1 cellular context compared by ENCODE assay signal in genomic region chr9:82498918-82499317, GRCh38.
TF ChIP-seq lines count a peak whose summit lies in the region.

No MANE protein-coding gene starts in this region.

TF ChIP-seq in GM23338, 12 proteins besides CTCF, POLR2A, EP300 and RAD21 (continued from another document):
- TF ChIP-seq, protein P1, sequence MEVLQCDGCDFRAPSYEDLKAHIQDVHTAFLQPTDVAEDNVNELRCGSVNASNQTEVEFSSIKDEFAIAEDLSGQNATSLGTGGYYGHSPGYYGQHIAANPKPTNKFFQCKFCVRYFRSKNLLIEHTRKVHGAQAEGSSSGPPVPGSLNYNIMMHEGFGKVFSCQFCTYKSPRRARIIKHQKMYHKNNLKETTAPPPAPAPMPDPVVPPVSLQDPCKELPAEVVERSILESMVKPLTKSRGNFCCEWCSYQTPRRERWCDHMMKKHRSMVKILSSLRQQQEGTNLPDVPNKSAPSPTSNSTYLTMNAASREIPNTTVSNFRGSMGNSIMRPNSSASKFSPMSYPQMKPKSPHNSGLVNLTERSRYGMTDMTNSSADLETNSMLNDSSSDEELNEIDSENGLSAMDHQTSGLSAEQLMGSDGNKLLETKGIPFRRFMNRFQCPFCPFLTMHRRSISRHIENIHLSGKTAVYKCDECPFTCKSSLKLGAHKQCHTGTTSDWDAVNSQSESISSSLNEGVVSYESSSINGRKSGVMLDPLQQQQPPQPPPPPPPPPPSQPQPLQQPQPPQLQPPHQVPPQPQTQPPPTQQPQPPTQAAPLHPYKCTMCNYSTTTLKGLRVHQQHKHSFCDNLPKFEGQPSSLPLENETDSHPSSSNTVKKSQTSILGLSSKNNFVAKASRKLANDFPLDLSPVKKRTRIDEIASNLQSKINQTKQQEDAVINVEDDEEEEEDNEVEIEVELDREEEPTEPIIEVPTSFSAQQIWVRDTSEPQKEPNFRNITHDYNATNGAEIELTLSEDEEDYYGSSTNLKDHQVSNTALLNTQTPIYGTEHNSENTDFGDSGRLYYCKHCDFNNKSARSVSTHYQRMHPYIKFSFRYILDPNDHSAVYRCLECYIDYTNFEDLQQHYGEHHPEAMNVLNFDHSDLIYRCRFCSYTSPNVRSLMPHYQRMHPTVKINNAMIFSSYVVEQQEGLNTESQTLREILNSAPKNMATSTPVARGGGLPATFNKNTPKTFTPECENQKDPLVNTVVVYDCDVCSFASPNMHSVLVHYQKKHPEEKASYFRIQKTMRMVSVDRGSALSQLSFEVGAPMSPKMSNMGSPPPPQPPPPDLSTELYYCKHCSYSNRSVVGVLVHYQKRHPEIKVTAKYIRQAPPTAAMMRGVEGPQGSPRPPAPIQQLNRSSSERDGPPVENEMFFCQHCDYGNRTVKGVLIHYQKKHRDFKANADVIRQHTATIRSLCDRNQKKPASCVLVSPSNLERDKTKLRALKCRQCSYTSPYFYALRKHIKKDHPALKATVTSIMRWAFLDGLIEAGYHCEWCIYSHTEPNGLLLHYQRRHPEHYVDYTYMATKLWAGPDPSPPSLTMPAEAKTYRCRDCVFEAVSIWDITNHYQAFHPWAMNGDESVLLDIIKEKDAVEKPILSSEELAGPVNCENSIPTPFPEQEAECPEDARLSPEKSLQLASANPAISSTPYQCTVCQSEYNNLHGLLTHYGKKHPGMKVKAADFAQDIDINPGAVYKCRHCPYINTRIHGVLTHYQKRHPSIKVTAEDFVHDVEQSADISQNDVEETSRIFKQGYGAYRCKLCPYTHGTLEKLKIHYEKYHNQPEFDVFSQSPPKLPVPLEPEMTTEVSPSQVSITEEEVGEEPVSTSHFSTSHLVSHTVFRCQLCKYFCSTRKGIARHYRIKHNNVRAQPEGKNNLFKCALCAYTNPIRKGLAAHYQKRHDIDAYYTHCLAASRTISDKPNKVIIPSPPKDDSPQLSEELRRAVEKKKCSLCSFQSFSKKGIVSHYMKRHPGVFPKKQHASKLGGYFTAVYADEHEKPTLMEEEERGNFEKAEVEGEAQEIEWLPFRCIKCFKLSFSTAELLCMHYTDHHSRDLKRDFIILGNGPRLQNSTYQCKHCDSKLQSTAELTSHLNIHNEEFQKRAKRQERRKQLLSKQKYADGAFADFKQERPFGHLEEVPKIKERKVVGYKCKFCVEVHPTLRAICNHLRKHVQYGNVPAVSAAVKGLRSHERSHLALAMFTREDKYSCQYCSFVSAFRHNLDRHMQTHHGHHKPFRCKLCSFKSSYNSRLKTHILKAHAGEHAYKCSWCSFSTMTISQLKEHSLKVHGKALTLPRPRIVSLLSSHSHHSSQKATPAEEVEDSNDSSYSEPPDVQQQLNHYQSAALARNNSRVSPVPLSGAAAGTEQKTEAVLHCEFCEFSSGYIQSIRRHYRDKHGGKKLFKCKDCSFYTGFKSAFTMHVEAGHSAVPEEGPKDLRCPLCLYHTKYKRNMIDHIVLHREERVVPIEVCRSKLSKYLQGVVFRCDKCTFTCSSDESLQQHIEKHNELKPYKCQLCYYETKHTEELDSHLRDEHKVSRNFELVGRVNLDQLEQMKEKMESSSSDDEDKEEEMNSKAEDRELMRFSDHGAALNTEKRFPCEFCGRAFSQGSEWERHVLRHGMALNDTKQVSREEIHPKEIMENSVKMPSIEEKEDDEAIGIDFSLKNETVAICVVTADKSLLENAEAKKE (CRISPR knock-in tag; IDR thresholded peaks at IDR 0.05): no peak
- TF ChIP-seq EZH2 (IDR thresholded peaks at IDR 0.05; ENCODE audit: low read depth, unreplicated experiment) (no peak), ZNF331 (CRISPR knock-in tag; IDR thresholded peaks at IDR 0.05; ENCODE audit: low read depth) (no peak), STAT1 (IDR thresholded peaks at IDR 0.05; ENCODE audit: unreplicated experiment) (no peak), ZNF114 (CRISPR knock-in tag; IDR thresholded peaks at IDR 0.05) (no peak), NANOG (IDR thresholded peaks at IDR 0.05; ENCODE audit: borderline replicate concordance) (no peak), POLR2AphosphoS5 (IDR thresholded peaks at IDR 0.05; ENCODE audit: low read depth) (no peak), JUNB (IDR thresholded peaks at IDR 0.05; ENCODE audit: unreplicated experiment) (no peak)
- TF ChIP-seq, protein P2, sequence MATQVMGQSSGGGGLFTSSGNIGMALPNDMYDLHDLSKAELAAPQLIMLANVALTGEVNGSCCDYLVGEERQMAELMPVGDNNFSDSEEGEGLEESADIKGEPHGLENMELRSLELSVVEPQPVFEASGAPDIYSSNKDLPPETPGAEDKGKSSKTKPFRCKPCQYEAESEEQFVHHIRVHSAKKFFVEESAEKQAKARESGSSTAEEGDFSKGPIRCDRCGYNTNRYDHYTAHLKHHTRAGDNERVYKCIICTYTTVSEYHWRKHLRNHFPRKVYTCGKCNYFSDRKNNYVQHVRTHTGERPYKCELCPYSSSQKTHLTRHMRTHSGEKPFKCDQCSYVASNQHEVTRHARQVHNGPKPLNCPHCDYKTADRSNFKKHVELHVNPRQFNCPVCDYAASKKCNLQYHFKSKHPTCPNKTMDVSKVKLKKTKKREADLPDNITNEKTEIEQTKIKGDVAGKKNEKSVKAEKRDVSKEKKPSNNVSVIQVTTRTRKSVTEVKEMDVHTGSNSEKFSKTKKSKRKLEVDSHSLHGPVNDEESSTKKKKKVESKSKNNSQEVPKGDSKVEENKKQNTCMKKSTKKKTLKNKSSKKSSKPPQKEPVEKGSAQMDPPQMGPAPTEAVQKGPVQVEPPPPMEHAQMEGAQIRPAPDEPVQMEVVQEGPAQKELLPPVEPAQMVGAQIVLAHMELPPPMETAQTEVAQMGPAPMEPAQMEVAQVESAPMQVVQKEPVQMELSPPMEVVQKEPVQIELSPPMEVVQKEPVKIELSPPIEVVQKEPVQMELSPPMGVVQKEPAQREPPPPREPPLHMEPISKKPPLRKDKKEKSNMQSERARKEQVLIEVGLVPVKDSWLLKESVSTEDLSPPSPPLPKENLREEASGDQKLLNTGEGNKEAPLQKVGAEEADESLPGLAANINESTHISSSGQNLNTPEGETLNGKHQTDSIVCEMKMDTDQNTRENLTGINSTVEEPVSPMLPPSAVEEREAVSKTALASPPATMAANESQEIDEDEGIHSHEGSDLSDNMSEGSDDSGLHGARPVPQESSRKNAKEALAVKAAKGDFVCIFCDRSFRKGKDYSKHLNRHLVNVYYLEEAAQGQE (IDR thresholded peaks at IDR 0.05; ENCODE audit: unreplicated experiment): no peak
- TF ChIP-seq, protein P3, sequence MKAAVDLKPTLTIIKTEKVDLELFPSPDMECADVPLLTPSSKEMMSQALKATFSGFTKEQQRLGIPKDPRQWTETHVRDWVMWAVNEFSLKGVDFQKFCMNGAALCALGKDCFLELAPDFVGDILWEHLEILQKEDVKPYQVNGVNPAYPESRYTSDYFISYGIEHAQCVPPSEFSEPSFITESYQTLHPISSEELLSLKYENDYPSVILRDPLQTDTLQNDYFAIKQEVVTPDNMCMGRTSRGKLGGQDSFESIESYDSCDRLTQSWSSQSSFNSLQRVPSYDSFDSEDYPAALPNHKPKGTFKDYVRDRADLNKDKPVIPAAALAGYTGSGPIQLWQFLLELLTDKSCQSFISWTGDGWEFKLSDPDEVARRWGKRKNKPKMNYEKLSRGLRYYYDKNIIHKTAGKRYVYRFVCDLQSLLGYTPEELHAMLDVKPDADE (IDR thresholded peaks at IDR 0.05): no peak
